ENCODE assay signal across 8 cellular contexts in the genomic region with DNA sequence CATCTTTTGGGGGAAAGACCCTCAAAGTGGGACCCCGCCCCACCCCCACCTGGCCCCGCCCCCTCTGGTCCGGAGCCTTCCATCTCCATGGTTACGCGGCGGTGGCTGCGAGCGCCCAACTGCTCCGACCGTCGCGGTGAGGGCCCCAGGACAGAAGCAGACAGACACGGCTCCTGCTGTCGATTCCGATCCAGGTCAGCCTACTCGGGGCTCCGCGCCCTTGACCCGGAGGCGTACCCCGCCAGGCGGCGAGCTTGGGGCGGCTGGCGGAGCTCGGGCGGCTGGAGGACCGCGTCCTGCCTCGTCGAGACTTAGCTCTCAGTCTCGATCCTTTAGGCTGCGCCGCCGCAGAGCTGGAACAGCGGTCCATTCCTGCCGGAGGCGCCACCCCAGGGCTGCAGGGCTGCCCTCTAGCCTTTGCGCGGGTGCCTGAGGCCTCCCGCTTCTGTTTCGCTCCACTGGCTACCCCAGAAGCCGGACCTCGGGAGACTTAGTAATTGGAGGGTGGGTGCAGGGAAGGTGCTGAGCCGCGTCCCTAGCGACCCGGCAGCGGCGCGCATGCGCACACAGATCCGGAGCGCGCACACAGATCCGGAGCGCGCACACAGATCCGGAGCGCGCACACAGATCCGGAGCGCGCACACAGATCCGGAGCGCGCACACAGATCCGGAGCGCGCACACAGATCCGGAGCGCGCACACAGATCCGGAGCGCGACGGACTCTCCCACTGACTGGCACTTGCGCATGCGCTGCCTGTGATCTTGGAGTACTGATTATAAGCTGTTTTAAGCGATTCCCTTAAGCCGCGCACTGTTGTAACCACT. TPM values are rescaled to one million over a fixed set of nuclear protein-coding genes. Genes with fewer than 3 reads are reported as not detected.
DNase-seq lines count a peak whose midpoint lies in the region; ATAC-seq and TF ChIP-seq lines count a peak whose summit lies in the region.

A gene with protein sequence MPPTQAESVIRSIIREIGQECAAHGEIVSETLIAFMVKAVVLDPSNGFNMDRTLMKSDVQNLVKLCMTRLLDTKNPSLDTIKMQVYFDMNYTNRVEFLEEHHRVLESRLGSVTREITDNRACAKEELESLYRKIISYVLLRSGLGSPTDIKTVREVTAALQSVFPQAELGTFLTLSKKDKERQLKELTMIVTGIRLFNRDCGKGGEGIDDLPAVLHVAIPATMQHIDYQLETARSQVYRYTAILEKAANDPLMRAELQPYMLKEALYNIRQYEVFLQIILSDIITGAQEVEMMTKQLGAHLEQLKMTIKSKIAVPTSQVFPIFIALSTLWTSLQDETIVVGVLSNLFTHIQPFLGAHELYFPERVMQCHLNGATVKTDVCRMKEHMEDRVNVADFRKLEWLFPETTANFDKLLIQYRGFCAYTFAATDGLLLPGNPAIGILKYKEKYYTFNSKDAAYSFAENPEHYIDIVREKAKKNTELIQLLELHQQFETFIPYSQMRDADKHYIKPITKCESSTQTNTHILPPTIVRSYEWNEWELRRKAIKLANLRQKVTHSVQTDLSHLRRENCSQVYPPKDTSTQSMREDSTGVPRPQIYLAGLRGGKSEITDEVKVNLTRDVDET (plus strand): TSS at position 77 of the 825 bp plus-strand sequence. CDS start 1,868 bp downstream, outside the sequence.

- H3K27ac ChIP-seq in right lobe of liver = peak within 1 kb of the TSS; percentile 21 to 72 (median 64)

- DNase-seq in C1 segment of cervical spinal cord (lab: John Stamatoyannopoulos, UW) (peak; percentile 19 to 91 (median 81)), NCI-H526 (lab: John Stamatoyannopoulos, UW) (peak; percentile 87 to 92), dermis blood vessel endothelial cell (peak; percentile 89), right lobe of liver (peak; percentile 83 to 89 (median 87))
- DNase-seq in activated CD4-positive, alpha-beta T cell treated with anti-CD3 and anti-CD28 coated beads, Interleukin-2, amount 50 U/mL, for 4 hours = peak; percentile 71 to 77
- peak; percentile 79 for DNase-seq in stimulated activated CD4-positive, alpha-beta T cell treated with anti-CD3 and anti-CD28 coated beads, Interleukin-4, amount 100 ng/mL, for 1 hour

- H3K4me1 ChIP-seq in right lobe of liver = peaks cover 0 to 6% (median 2%) of the 10 kb centered on the region in 4 donors

- no peaks in the 10 kb centered on the region for H3K9me3 ChIP-seq in right lobe of liver

- no peaks in the 10 kb centered on the region for H3K36me3 ChIP-seq in right lobe of liver

- H3K4me3 ChIP-seq in right lobe of liver = peak within 1 kb of the TSS; percentile 93 to 98 (median 97)

- ATAC-seq in GM19351 (IDR thresholded peaks at IDR 0.05; ENCODE audit: unreplicated experiment) = peak; percentile 84
- ATAC-seq in HG03469 (IDR thresholded peaks at IDR 0.05; ENCODE audit: unreplicated experiment) = peak; percentile 77
- ATAC-seq in right lobe of liver = peak; percentile 93 to 95 (median 94)

- no peaks in the 10 kb centered on the region for H3K27me3 ChIP-seq in right lobe of liver

- TF ChIP-seq CTCF in right lobe of liver (IDR thresholded peaks at IDR 0.05) = peak in 1 of 4 donors; percentile 11

- intact Hi-C loops in right lobe of liver (cut with DNase I) = no loop called here

- 0% methylated on average over 30 of the region's 82 CpGs for WGBS in right lobe of liver (ENCODE audit: insufficient coverage, low coverage, low lambda C conversion rate, missing lambda C conversion rate)

- TF ChIP-seq POLR2A in right lobe of liver (IDR thresholded peaks at IDR 0.05) = no peak

RNA-seq across cellular contexts. Expression of the gene that starts here (rescaled TPM):
- total RNA-seq in dermis blood vessel endothelial cell (0.19 and 0.51 TPM in 2 replicates), right lobe of liver (under 1 TPM in 1 of 6 experiments, not detected in 5; 0.20 TPM)

Comparison
In these comparisons a context has a peak if more than half of its experiments do, and no peak if none do; other contexts are left out.
1. Peak in every context shown above with its lines: DNase-seq, ATAC-seq, H3K4me3 ChIP-seq and H3K27ac ChIP-seq.
2. Peak in DNase-seq in dermis blood vessel endothelial cell; RNA of the gene not detected or under 1 TPM.
3. Peak in DNase-seq, ATAC-seq, H3K4me3 ChIP-seq and H3K27ac ChIP-seq in right lobe of liver; RNA of the gene not detected or under 1 TPM.